ENCODE assay signal across 9 cellular contexts in the genomic region with DNA sequence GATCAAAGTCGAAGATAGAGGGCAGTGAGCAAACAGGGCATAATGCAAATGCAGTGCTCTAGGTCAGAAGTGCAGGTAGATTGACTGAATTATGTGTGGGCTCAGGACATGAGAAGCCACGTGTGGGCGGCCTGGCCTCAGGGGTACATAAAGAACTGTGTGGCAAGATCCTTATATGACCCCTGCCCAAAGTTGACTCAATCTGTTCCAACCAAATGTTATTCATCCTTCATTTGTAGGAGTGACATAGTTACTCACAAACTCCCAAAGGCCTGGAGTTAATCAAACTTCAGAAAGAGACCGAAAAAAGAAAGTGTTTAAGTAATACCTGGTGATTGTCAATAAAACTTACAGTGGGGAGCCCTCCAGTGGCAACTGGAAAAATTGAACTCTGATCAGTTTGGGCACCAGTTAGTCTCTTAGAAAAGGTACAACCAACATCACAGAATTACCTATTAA.
A peak's percentile ranks its signal among the peaks of the same experiment; 100 is the strongest.
DNase-seq lines count a peak whose midpoint lies in the region; ATAC-seq and TF ChIP-seq lines count a peak whose summit lies in the region.
"Had no signal": no experiment of that assay in that cellular context is flagged by ENCODE, and none has a peak within 500 bp of the region (broad histone marks: within the 10 kb centered on the region; RNA-seq: fewer than 3 reads in every experiment).

No MANE protein-coding gene starts in this region.

- no peak for TF ChIP-seq EP300 in gastroesophageal sphincter (IDR thresholded peaks at IDR 0.05)

- H3K9me3 ChIP-seq in gastroesophageal sphincter = no peaks in the 10 kb centered on the region
- H3K9me3 ChIP-seq: thyroid gland had no signal

- no peaks in the 10 kb centered on the region for H3K4me1 Mint-ChIP-seq in stimulated activated naive B cell treated with anti-CD40 and anti-IgM and Interleukin-4, amounts not matched to agents 10 μg/mL and 1 μg/mL and 100 μg/mL, for 72 hours

- TF ChIP-seq CTCF in gastroesophageal sphincter (IDR thresholded peaks at IDR 0.05) = peak in 3 of 4 experiments; percentile 43 to 50 (median 47)

- no peak overlapping the region for H3K4me3 Mint-ChIP-seq in stimulated activated naive B cell treated with anti-CD40 and anti-IgM and Interleukin-4, amounts not matched to agents 10 μg/mL and 1 μg/mL and 100 μg/mL, for 72 hours

- H3K4me1 ChIP-seq in gastroesophageal sphincter = peaks cover 0 to 3% (median 0%) of the 10 kb centered on the region in 3 donors
- H3K4me1 ChIP-seq: thyroid gland had no signal

- H3K27ac Mint-ChIP-seq in stimulated activated naive B cell treated with anti-CD40 and anti-IgM and Interleukin-4, amounts not matched to agents 10 μg/mL and 1 μg/mL and 100 μg/mL, for 72 hours = no peak overlapping the region

- no peaks in the 10 kb centered on the region for H3K27me3 ChIP-seq in gastroesophageal sphincter
- H3K27me3 ChIP-seq: thyroid gland had no signal

- DNase-seq in Ammon's horn (ENCODE audit: low spot score) (peak; percentile 19), RPMI8226 (peak; percentile 3), NCI-H226 (no peak), mucosa of gallbladder (ENCODE audit: low spot score) (no peak)
- DNase-seq in stimulated activated naive B cell treated with anti-CD40 and anti-IgM and Interleukin-4, amounts not matched to agents 10 μg/mL and 1 μg/mL and 100 μg/mL, for 72 hours = no peak

- 62 to 71% methylated on average over 3 to 4 of the region's 4 CpGs for WGBS in gastroesophageal sphincter (ENCODE audit: low coverage in 1 of 2), 2 donors

- peaks cover 0 to 3% of the 10 kb centered on the region in 2 donors for H3K9me3 Mint-ChIP-seq in stimulated activated naive B cell treated with anti-CD40 and anti-IgM and Interleukin-4, amounts not matched to agents 10 μg/mL and 1 μg/mL and 100 μg/mL, for 72 hours

- H3K27ac ChIP-seq in gastroesophageal sphincter = no peak overlapping the region
- H3K27ac ChIP-seq: thyroid gland had no signal

- H3K36me3 ChIP-seq in gastroesophageal sphincter = no peaks in the 10 kb centered on the region
- H3K36me3 ChIP-seq: thyroid gland had no signal

- no peaks in the 10 kb centered on the region for H3K36me3 Mint-ChIP-seq in stimulated activated naive B cell treated with anti-CD40 and anti-IgM and Interleukin-4, amounts not matched to agents 10 μg/mL and 1 μg/mL and 100 μg/mL, for 72 hours

- ATAC-seq in GM18511 (IDR thresholded peaks at IDR 0.05; ENCODE audit: unreplicated experiment) = peak; percentile 59
- ATAC-seq in gastroesophageal sphincter = no peak
- peak; percentile 36 to 55 for ATAC-seq in stimulated activated naive B cell treated with anti-CD40 and anti-IgM and Interleukin-4, amounts not matched to agents 10 μg/mL and 1 μg/mL and 100 μg/mL, for 72 hours (replicated peaks)
- no peak for ATAC-seq in HG03565 (IDR thresholded peaks at IDR 0.05; ENCODE audit: unreplicated experiment)

- no peak for TF ChIP-seq POLR2A in gastroesophageal sphincter (IDR thresholded peaks at IDR 0.05)

- H3K4me3 ChIP-seq in gastroesophageal sphincter = no peak overlapping the region
- H3K4me3 ChIP-seq: thyroid gland had no signal

- H3K27me3 Mint-ChIP-seq in stimulated activated naive B cell treated with anti-CD40 and anti-IgM and Interleukin-4, amounts not matched to agents 10 μg/mL and 1 μg/mL and 100 μg/mL, for 72 hours = no peaks in the 10 kb centered on the region

Comparison
In these comparisons a context has a peak if more than half of its experiments do, and no peak if none do; other contexts are left out.
1. DNase-seq: peak in Ammon's horn (single experiment) and RPMI8226 (single experiment); none in stimulated activated naive B cell treated with anti-CD40 and anti-IgM and Interleukin-4, amounts not matched to agents 10 μg/mL and 1 μg/mL and 100 μg/mL, for 72 hours (single experiment), NCI-H226 (single experiment) and mucosa of gallbladder (single experiment).
2. ATAC-seq: peak in GM18511 (single experiment) and stimulated activated naive B cell treated with anti-CD40 and anti-IgM and Interleukin-4, amounts not matched to agents 10 μg/mL and 1 μg/mL and 100 μg/mL, for 72 hours (2 of 2); none in gastroesophageal sphincter (single experiment) and HG03565 (single experiment).